Comparison of ENCODE assay signal across 8 cellular contexts in the genomic region with DNA sequence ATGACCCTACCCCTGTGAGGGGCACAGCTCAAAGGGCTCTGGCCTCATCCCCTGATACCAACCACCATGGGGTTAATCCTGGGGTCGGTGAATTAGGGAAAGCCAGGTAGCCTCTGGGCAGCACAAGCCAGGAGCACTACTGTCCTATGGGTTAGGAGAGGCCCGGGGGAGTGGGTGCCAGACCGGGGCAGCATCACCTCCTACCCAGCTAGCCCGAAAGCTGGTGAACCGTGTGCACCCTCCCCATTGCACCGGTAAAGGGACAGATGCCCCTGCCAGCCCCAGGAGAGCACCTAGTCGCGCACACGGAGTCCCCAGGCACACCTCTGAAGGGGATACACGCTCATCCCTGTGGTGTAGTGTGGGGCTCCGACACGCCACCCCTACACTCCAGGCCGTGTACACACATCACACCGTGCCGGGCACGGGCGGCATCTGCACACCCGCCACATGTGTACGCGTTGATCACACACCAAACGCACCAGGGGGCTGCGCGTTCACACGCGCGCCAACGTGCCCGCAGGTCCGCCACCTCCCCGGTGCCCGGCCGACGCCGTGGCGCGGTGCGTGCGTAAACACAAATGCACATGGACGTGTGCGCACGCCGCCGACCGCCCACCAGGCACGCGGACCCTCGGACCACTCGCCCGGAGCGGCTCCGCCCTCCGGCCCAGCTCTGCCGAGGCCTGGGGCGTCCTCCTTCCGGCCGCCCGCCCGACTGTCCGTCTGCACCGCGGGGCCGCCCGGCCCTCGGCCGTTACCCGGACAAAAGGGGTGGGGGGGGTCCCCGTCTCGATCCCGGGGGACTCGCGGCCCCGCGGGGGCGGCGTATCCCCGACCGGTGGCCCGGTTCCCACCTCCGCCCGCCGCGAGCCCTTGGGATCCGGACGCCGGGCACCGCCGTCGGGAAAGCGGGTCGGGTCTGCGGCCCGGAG.
A peak's percentile ranks its signal among the peaks of the same experiment; 100 is the strongest.
DNase-seq lines count a peak whose midpoint lies in the region; ATAC-seq and TF ChIP-seq lines count a peak whose summit lies in the region.

No MANE protein-coding gene starts in this region.

- H3K9ac ChIP-seq in OCI-LY3 (ENCODE audit: low read length) = peak overlapping the region; percentile 76
- peak overlapping the region; percentile 94 for H3K9ac ChIP-seq in adipocyte (ENCODE audit: low read length)

- peaks cover 16% of the 10 kb centered on the region for H4K20me1 ChIP-seq in OCI-LY3 (ENCODE audit: insufficient read depth, low read length)

- H3K79me2 ChIP-seq in OCI-LY3 (ENCODE audit: low read length) = peaks cover 45% of the 10 kb centered on the region

- H3K4me2 ChIP-seq in OCI-LY3 (ENCODE audit: low read length) = peak overlapping the region; percentile 92

- no peaks in the 10 kb centered on the region for H3K36me3 ChIP-seq in OCI-LY3 (replicated peaks; ENCODE audit: low read depth, low read length)
- H3K36me3 ChIP-seq in adipocyte (ENCODE audit: control insufficient read depth, insufficient read depth, low read length, severe bottlenecking) = no peaks in the 10 kb centered on the region

- ATAC-seq in HG03342 (IDR thresholded peaks at IDR 0.05; ENCODE audit: unreplicated experiment) (no peak), GM18858 (IDR thresholded peaks at IDR 0.05; ENCODE audit: unreplicated experiment) (no peak)

- H3K27me3 ChIP-seq in OCI-LY3 (ENCODE audit: low read depth, low read length) (no peaks in the 10 kb centered on the region), adipocyte (replicated peaks; ENCODE audit: control insufficient read depth, insufficient read depth, low read length) (no peaks in the 10 kb centered on the region)

- H3K9me3 ChIP-seq in OCI-LY3 (ENCODE audit: insufficient read depth, low read length) = no peaks in the 10 kb centered on the region
- no peaks in the 10 kb centered on the region for H3K9me3 ChIP-seq in adipocyte (ENCODE audit: control insufficient read depth, low read length)

- H3K4me3 ChIP-seq in OCI-LY3 (ENCODE audit: low read length) (peak overlapping the region; percentile 84), adipocyte (ENCODE audit: low read length) (peak overlapping the region; percentile 92), iPS-11a (ENCODE audit: low read depth, low read length) (peak overlapping the region; percentile 91)

- H3K27ac ChIP-seq in OCI-LY3 (ENCODE audit: low read length) = no peak overlapping the region

- no peak overlapping the region for H2AFZ ChIP-seq in OCI-LY3 (ENCODE audit: low read depth, low read length)

- H3K4me1 ChIP-seq in OCI-LY3 (ENCODE audit: low read length) (peaks cover 19% of the 10 kb centered on the region), adipocyte (ENCODE audit: control insufficient read depth, insufficient read depth, low read length) (peaks cover 40% of the 10 kb centered on the region)

- TF ChIP-seq POLR2A in GM15510 (IDR thresholded peaks at IDR 0.05; ENCODE audit: borderline replicate concordance, extremely low read depth, insufficient read length) = peak; percentile 33

- TF ChIP-seq CTCF in OCI-LY3 (IDR thresholded peaks at IDR 0.05; ENCODE audit: low read depth, low read length) = no peak

- DNase-seq in adipocyte (ENCODE audit: low read depth) (peak; percentile 64), NCI-H128 (lab: John Stamatoyannopoulos, UW; ENCODE audit: unreplicated experiment) (no peak)
- peak; percentile 60 for DNase-seq in stimulated activated CD4-positive, alpha-beta T cell treated with anti-CD3 and anti-CD28 coated beads, Interleukin-15, amount 100 ng/mL, for 24 hours
